2 cellular contexts compared by ENCODE assay signal in the genomic region with DNA sequence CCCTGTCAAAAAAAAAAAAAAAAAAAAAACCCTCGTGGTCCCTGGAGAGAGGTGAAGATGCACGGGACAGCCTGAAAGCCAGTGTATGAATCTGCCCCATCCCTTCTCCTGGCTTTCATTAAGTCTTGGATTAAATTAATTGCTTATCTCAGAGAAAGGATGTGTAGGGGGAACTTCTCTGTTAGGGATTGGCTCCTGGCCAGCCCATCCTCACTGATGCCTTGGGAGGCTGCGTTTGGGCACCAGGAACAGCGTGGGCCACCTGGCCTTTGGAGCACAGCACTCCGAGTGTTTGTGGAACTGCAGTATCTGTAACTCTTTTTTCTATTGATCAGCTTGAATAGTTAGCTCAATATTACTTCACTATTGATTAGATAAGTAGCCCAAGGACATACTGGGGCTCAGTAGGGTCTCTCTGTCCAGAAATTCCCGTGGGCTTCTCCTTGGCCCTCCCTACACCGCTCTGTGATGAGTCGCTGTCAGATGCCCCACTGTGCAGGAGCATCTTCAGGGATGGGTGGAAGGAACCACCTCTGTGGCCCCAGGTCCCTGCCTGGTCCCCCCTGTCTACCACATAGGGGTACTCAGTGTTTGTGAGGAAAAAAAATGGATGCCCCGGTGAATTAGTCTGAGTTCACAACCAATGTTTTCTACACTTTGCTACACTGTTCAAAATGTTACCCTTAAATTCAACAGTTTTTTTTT.
TF ChIP-seq lines count a peak whose summit lies in the region.

No MANE protein-coding gene starts in this region.

TF ChIP-seq in GM23338, 12 proteins besides CTCF, POLR2A, EP300 and RAD21 (continued from another document):
- TF ChIP-seq, protein P1, sequence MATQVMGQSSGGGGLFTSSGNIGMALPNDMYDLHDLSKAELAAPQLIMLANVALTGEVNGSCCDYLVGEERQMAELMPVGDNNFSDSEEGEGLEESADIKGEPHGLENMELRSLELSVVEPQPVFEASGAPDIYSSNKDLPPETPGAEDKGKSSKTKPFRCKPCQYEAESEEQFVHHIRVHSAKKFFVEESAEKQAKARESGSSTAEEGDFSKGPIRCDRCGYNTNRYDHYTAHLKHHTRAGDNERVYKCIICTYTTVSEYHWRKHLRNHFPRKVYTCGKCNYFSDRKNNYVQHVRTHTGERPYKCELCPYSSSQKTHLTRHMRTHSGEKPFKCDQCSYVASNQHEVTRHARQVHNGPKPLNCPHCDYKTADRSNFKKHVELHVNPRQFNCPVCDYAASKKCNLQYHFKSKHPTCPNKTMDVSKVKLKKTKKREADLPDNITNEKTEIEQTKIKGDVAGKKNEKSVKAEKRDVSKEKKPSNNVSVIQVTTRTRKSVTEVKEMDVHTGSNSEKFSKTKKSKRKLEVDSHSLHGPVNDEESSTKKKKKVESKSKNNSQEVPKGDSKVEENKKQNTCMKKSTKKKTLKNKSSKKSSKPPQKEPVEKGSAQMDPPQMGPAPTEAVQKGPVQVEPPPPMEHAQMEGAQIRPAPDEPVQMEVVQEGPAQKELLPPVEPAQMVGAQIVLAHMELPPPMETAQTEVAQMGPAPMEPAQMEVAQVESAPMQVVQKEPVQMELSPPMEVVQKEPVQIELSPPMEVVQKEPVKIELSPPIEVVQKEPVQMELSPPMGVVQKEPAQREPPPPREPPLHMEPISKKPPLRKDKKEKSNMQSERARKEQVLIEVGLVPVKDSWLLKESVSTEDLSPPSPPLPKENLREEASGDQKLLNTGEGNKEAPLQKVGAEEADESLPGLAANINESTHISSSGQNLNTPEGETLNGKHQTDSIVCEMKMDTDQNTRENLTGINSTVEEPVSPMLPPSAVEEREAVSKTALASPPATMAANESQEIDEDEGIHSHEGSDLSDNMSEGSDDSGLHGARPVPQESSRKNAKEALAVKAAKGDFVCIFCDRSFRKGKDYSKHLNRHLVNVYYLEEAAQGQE (IDR thresholded peaks at IDR 0.05; ENCODE audit: unreplicated experiment) = no peak
- TF ChIP-seq, protein P2, sequence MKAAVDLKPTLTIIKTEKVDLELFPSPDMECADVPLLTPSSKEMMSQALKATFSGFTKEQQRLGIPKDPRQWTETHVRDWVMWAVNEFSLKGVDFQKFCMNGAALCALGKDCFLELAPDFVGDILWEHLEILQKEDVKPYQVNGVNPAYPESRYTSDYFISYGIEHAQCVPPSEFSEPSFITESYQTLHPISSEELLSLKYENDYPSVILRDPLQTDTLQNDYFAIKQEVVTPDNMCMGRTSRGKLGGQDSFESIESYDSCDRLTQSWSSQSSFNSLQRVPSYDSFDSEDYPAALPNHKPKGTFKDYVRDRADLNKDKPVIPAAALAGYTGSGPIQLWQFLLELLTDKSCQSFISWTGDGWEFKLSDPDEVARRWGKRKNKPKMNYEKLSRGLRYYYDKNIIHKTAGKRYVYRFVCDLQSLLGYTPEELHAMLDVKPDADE (IDR thresholded peaks at IDR 0.05) = no peak
- TF ChIP-seq NANOG (IDR thresholded peaks at IDR 0.05; ENCODE audit: borderline replicate concordance) = no peak
- TF ChIP-seq CREB1 (CRISPR knock-in tag; IDR thresholded peaks at IDR 0.05; ENCODE audit: low read depth) = no peak
- no peak for TF ChIP-seq ZNF462 (CRISPR knock-in tag; IDR thresholded peaks at IDR 0.05)
- TF ChIP-seq ZNF331 (CRISPR knock-in tag; IDR thresholded peaks at IDR 0.05; ENCODE audit: low read depth) = no peak
- TF ChIP-seq ZNF114 (CRISPR knock-in tag; IDR thresholded peaks at IDR 0.05) = no peak
- TF ChIP-seq EZH2phosphoT487 (IDR thresholded peaks at IDR 0.05; ENCODE audit: unreplicated experiment) = no peak

TF ChIP-seq in neural cell, 6 proteins besides CTCF, POLR2A, EP300 and RAD21 (continued from another document):
- TF ChIP-seq, protein P1 (IDR thresholded peaks at IDR 0.05; ENCODE audit: borderline replicate concordance) = no peak
- no peak for TF ChIP-seq MXI1 (conservative IDR thresholded peaks at IDR 0.05; ENCODE audit: poor library complexity, severe bottlenecking)
- no peak for TF ChIP-seq POLR2AphosphoS5 (IDR thresholded peaks at IDR 0.05)
- TF ChIP-seq TAF1 (IDR thresholded peaks at IDR 0.05; ENCODE audit: low read depth) = no peak
